ENCODE assay signal across 13 cellular contexts in the genomic region with DNA sequence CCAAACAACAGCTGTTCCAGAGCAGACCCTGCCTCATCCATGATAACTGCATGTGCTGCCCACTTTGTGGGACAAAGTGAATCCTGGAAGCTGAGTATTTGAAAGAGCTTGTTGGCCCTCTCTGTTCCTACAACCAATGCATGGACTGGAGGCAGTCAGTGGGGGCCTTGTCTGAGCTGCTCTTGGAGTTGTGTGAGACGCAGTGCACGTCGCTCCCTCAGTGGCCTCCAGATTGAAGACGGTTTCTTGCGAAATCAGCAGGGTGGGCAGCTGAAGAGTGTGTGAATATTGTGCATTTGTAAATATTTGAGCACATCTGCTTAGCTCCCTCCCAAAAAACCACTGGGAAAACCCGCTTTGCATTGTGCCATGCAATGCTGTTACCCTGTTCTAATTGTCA.
DNase-seq lines count a peak whose midpoint lies in the region; ATAC-seq and TF ChIP-seq lines count a peak whose summit lies in the region.
"Had no signal": no experiment of that assay in that cellular context is flagged by ENCODE, and none has a peak within 500 bp of the region (broad histone marks: within the 10 kb centered on the region; RNA-seq: fewer than 3 reads in every experiment).

No MANE protein-coding gene starts in this region.

- no peak overlapping the region for H3K9ac ChIP-seq in colonic mucosa (ENCODE audit: low read depth in 2 of 2, low read length in 2 of 2)
- H3K9ac ChIP-seq in neuronal stem cell (ENCODE audit: low read depth, low read length, poor library complexity): no peak overlapping the region
- H3K9ac ChIP-seq: GM23248 had no signal

- H2BK5ac ChIP-seq in neuronal stem cell (ENCODE audit: low read length): no peak overlapping the region

- H3K14ac ChIP-seq in neuronal stem cell (ENCODE audit: low read length): no peak overlapping the region

- H3K18ac ChIP-seq in neuronal stem cell (ENCODE audit: low read length): no peak overlapping the region

- H3K36me3 ChIP-seq in colonic mucosa (no peaks in the 10 kb centered on the region), neuronal stem cell (replicated peaks in 1 of 2; ENCODE audit: control insufficient read depth in 2 of 2, insufficient read depth in 2 of 2, low read length in 2 of 2) (no peaks in the 10 kb centered on the region), sigmoid colon (no peaks in the 10 kb centered on the region)

- TF ChIP-seq CTCF in NB4 (IDR thresholded peaks at IDR 0.05; ENCODE audit: low read depth, low read length) (no peak), colonic mucosa (IDR thresholded peaks at IDR 0.05) (no peak), sigmoid colon (IDR thresholded peaks at IDR 0.05) (no peak)

- DNase-seq in NB4 (ENCODE audit: low read depth) (peak; percentile 27), colonic mucosa (peak; percentile 21), left colon (peak in 1 of 2 donors; percentile 9), neuronal stem cell (ENCODE audit: low spot score) (no peak), sigmoid colon (no peak)
- no peak for DNase-seq in activated CD4-positive, alpha-beta T cell treated with anti-CD3 and anti-CD28 coated beads for 4 hours
- DNase-seq: C1 segment of cervical spinal cord; CD4-positive, alpha-beta T cell; DMS79; GM23248; H7 had no signal

- no peak overlapping the region for H3K4me3 ChIP-seq in NB4 (ENCODE audit: low read depth, low read length)
- no peak overlapping the region for H3K4me3 ChIP-seq in colonic mucosa
- no peak overlapping the region for H3K4me3 ChIP-seq in neuronal stem cell (ENCODE audit: low read length in 2 of 2)
- H3K4me3 ChIP-seq in sigmoid colon: no peak overlapping the region
- H3K4me3 ChIP-seq: GM12878, GM23248 had no signal

- no peaks in the 10 kb centered on the region for H3K79me1 ChIP-seq in neuronal stem cell (ENCODE audit: low read depth, low read length)

- no peak overlapping the region for H3K23ac ChIP-seq in neuronal stem cell (ENCODE audit: low read depth, low read length, poor library complexity)

- H2AK5ac ChIP-seq in neuronal stem cell (ENCODE audit: low read depth, low read length): no peak overlapping the region

- H3K4me2 ChIP-seq in neuronal stem cell (ENCODE audit: insufficient read depth, low read length, poor library complexity, severe bottlenecking): no peak overlapping the region

- intact Hi-C loops in colonic mucosa (cut with DNase I): no loop called here
- intact Hi-C loops in left colon (cut with DNase I, micrococcal nuclease): no loop called here
- intact Hi-C loops in sigmoid colon (cut with DNase I): no loop called here

- H2BK15ac ChIP-seq in neuronal stem cell (ENCODE audit: low read length): no peak overlapping the region

- no peak for TF ChIP-seq EP300 in sigmoid colon (IDR thresholded peaks at IDR 0.05)

- no peak overlapping the region for H2BK12ac ChIP-seq in neuronal stem cell (ENCODE audit: low read length)

- H3K9me3 ChIP-seq in colonic mucosa: no peaks in the 10 kb centered on the region
- no peaks in the 10 kb centered on the region for H3K9me3 ChIP-seq in neuronal stem cell (replicated peaks in 1 of 2; ENCODE audit: control insufficient read depth in 2 of 2, insufficient read depth in 1 of 2, low read depth in 1 of 2, low read length in 2 of 2)
- H3K9me3 ChIP-seq in sigmoid colon: no peaks in the 10 kb centered on the region

- H3K27me3 ChIP-seq in colonic mucosa (no peaks in the 10 kb centered on the region), neuronal stem cell (ENCODE audit: control insufficient read depth in 3 of 3, insufficient read depth in 3 of 3, low read depth in 1 of 3, low read length in 3 of 3) (no peaks in the 10 kb centered on the region), sigmoid colon (no peaks in the 10 kb centered on the region)

- ATAC-seq in left colon (peak; percentile 1), GM21390 (IDR thresholded peaks at IDR 0.05; ENCODE audit: unreplicated experiment) (no peak)
- ATAC-seq: GM12878 had no signal

- no peak for TF ChIP-seq POLR2A in NB4 (IDR thresholded peaks at IDR 0.05; ENCODE audit: extremely low read depth, insufficient read length)
- no peak for TF ChIP-seq POLR2A in sigmoid colon (IDR thresholded peaks at IDR 0.05)

- WGBS in neuronal stem cell (ENCODE audit: extremely low coverage in 2 of 2, insufficient read length in 2 of 2, insufficient replicate concordance in 1 of 2), 2 donors: no CpG with 5 or more reads among the region's 6 CpGs
- 80 to 85% methylated on average over 6 of the region's 6 CpGs for WGBS in sigmoid colon, 2 donors

- H3K4ac ChIP-seq in neuronal stem cell (ENCODE audit: low read length): no peak overlapping the region

- peak overlapping the region; percentile 63 for H2AFZ ChIP-seq in neuronal stem cell (ENCODE audit: low read length)

- H3K27ac ChIP-seq in colonic mucosa (peak overlapping the region; percentile 29), neuronal stem cell (replicated peaks; ENCODE audit: low read length) (no peak overlapping the region), sigmoid colon (no peak overlapping the region)
- H3K27ac ChIP-seq: GM23248 had no signal

- H4K91ac ChIP-seq in neuronal stem cell (ENCODE audit: low read depth, low read length, poor library complexity): no peak overlapping the region

- H2BK120ac ChIP-seq in neuronal stem cell (ENCODE audit: low read depth, low read length): no peak overlapping the region

- no peak overlapping the region for H4K8ac ChIP-seq in neuronal stem cell (ENCODE audit: low read depth, low read length)

- H3K4me1 ChIP-seq in colonic mucosa (peaks cover 7% of the 10 kb centered on the region), neuronal stem cell (ENCODE audit: control insufficient read depth in 2 of 2, insufficient read depth in 1 of 2, low read depth in 1 of 2, low read length in 2 of 2) (no peaks in the 10 kb centered on the region), sigmoid colon (no peaks in the 10 kb centered on the region)

Comparison
In these comparisons a context has a peak if more than half of its experiments do, and no peak if none do; other contexts are left out.
1. DNase-seq: peak in NB4 (single experiment) and colonic mucosa (single experiment); none in neuronal stem cell (single experiment), activated CD4-positive, alpha-beta T cell treated with anti-CD3 and anti-CD28 coated beads for 4 hours (0 of 2) and sigmoid colon (single experiment).